Comparison of ENCODE assay signal across 8 cellular contexts in the genomic region with DNA sequence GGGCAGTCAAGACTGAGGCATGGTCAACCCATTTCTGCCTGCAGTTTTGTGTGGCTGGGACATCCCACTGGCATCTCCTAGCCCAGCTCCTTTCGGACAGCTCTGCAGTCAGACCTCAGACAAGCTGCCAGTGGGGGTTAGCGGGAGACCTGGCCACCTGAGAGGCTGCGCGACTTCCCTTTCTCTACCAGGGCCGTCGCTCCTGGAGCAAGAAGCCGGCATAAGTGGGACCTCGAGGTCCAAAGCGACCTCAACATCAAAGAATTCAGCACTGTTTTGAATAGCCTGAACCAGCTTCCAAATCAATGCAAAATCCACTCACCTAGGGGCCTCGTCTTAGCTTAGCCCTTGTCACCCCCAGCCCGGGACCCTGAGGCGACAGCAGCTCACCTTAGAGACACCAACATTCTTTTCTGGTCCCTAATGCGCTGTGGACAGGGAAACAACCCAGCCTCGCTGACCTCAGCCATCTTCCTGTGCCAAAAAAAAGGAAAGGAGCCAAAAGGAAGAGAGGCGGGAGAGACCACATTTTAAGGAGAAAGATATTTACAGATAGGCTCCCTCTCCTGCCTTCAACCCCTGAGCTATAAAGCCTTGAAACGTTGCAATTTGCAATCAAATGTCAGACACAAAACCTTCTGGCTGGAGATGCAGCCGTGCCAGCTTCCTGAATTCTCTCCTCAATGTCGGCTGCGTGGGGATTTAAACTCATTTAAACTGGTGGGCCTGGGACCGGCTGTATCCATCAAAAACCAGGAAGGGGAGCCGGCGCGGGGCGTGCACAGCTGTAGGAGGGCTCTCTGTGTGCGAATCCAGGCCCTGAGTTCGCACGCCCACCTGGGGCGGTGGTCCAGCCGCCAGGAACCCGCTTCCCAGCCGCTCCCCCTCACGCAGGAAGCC.
DNase-seq lines count a peak whose midpoint lies in the region; ATAC-seq and TF ChIP-seq lines count a peak whose summit lies in the region.

No MANE protein-coding gene starts in this region.

- H3K36me3 Mint-ChIP-seq in naive thymus-derived CD8-positive, alpha-beta T cell: peaks cover 0 to 4% (median 4%) of the 10 kb centered on the region in 3 donors

- no peak for TF ChIP-seq CTCF in AG10803 (conservative IDR thresholded peaks at IDR 0.05; ENCODE audit: low read length)

- in situ Hi-C loops in KBM-7 (cut with MboI; ENCODE audit: low pct_unique_long_range_greater_than_20kb, low sequenced_read_pairs): no loop called here

- peaks cover 11 to 29% (median 18%) of the 10 kb centered on the region in 5 donors for H3K27me3 Mint-ChIP-seq in naive thymus-derived CD8-positive, alpha-beta T cell

- H3K27me3 ChIP-seq in duodenal mucosa (ENCODE audit: control insufficient read depth in 1 of 2, insufficient read depth in 2 of 2, low read length in 2 of 2): peaks cover 18 to 21% of the 10 kb centered on the region in 2 donors

- peaks cover 3 to 4% of the 10 kb centered on the region in 2 donors for H3K9me3 ChIP-seq in duodenal mucosa (ENCODE audit: control insufficient read depth in 1 of 2, low read length in 2 of 2)

- peaks cover 5 to 26% (median 19%) of the 10 kb centered on the region in 4 donors for H3K4me1 Mint-ChIP-seq in naive thymus-derived CD8-positive, alpha-beta T cell

- intact Hi-C loops in head of caudate nucleus (cut with DNase I): loop anchor here (10.0 kb wide), 1 partner anchor 291 kb away; a partner anchor contains a TSS

- H3K36me3 ChIP-seq in duodenal mucosa (ENCODE audit: control insufficient read depth in 1 of 2, insufficient read depth in 2 of 2, low read length in 2 of 2): no peaks in the 10 kb centered on the region

- peaks cover 0 to 8% (median 0%) of the 10 kb centered on the region in 9 donors for H3K9me3 Mint-ChIP-seq in naive thymus-derived CD8-positive, alpha-beta T cell

- DNase-seq in AG10803 (ENCODE audit: low read depth): peak; percentile 54
- peak; percentile 15 for DNase-seq in KBM-7
- DNase-seq in naive thymus-derived CD8-positive, alpha-beta T cell: peak in 1 of 10 donors; percentile 1
- DNase-seq in NCI-H1092 treated with DMSO at 0.1 percent for 48 hours (lab: John Stamatoyannopoulos, UW): no peak
- DNase-seq in head of caudate nucleus: no peak

- H3K9ac ChIP-seq in duodenal mucosa (ENCODE audit: low read depth in 1 of 2, low read length in 2 of 2): peak overlapping the region; percentile 37 to 45

- peak overlapping the region; percentile 39 for H3K27ac ChIP-seq in duodenal mucosa (ENCODE audit: low read depth, low read length)

- no peak for ATAC-seq in naive thymus-derived CD8-positive, alpha-beta T cell
- no peak for ATAC-seq in HG02840 (IDR thresholded peaks at IDR 0.05; ENCODE audit: low FRiP score, unreplicated experiment)
- ATAC-seq in GM21515 (IDR thresholded peaks at IDR 0.05; ENCODE audit: unreplicated experiment): no peak

- POLR2A ChIA-PET in naive thymus-derived CD8-positive, alpha-beta T cell (lab: Charles Lee): no interaction called here

- peaks cover 14 to 38% of the 10 kb centered on the region in 2 donors for H3K4me1 ChIP-seq in duodenal mucosa (ENCODE audit: control insufficient read depth in 1 of 2, insufficient read depth in 2 of 2, low read length in 2 of 2)

- H3K4me3 ChIP-seq in AG10803 (ENCODE audit: low read length) (peak overlapping the region; percentile 65), duodenal mucosa (ENCODE audit: low read depth in 1 of 2, low read length in 2 of 2) (peak overlapping the region; percentile 57 to 72)

- H3K4me3 Mint-ChIP-seq in naive thymus-derived CD8-positive, alpha-beta T cell: peak overlapping the region; percentile 61 to 89 (median 73)

- H3K27ac Mint-ChIP-seq in naive thymus-derived CD8-positive, alpha-beta T cell: peak overlapping the region in 1 of 10 donors; percentile 36

Comparison
In these comparisons a context has a peak if more than half of its experiments do, and no peak if none do; other contexts are left out.
1. DNase-seq: peak in AG10803 (single experiment) and KBM-7 (single experiment); none in NCI-H1092 treated with DMSO at 0.1 percent for 48 hours (single experiment) and head of caudate nucleus (0 of 42).